Comparison of ENCODE assay signal across 8 cellular contexts in the genomic region with DNA sequence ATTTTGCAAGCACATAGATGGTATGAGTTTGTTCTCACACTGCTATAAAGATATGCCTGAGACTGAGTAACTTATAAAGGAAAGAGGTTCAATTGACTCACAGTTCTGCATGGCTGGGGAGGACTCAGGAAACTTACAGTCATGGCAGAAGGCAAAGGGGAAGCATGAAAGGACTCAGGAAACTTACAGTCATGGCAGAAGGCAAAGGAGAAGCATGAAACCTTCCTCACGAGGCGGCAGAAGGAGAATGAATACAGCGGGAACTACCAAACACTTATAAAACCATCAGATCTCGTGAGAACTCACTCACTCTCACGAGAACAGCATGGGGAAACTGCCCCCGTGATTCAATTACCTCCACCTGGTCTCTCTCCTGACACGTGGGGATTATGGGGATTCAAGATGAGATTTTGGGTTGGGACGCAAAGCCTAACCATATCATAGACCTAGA.
DNase-seq lines count a peak whose midpoint lies in the region; ATAC-seq and TF ChIP-seq lines count a peak whose summit lies in the region.
"Not testable (repeated sequence)": the region's sequence is repeated elsewhere in the genome, so short reads cannot be mapped to it uniquely, and the experiment has no call there.

No MANE protein-coding gene starts in this region.

- H3K36me3 ChIP-seq in BLaER1, gastroesophageal sphincter, right lobe of liver: not testable (repeated sequence)

- not testable (repeated sequence) for H3K27me3 ChIP-seq in BLaER1, gastroesophageal sphincter, right lobe of liver

- DNase-seq in HEK293T (ENCODE audit: extremely low spot score); right lobe of liver; stimulated activated naive CD8-positive, alpha-beta T cell treated with anti-CD3 and anti-CD28 coated beads, Interleukin-15, Interleukin-2, amounts not matched to agents 100 U/mL and 50 U/mL, for 24 hours: not testable (repeated sequence)
- DNase-seq in MV-4-11 (lab: John Stamatoyannopoulos, UW) (peak; percentile 56), NOMO-1 treated with DMSO at 0.1 percent for 48 hours (lab: John Stamatoyannopoulos, UW; ENCODE audit: unreplicated experiment) (peak; percentile 31), amniotic epithelial cell (ENCODE audit: low read depth) (peak; percentile 34)

- WGBS in gastroesophageal sphincter (ENCODE audit: low coverage in 1 of 2), 2 donors = 76 to 86% methylated on average over 7 to 8 of the region's 8 CpGs
- WGBS in right lobe of liver (ENCODE audit: insufficient coverage, low coverage, low lambda C conversion rate, missing lambda C conversion rate) = 67% methylated on average over 7 of the region's 8 CpGs

- H4K20me1 ChIP-seq in BLaER1 = not testable (repeated sequence)

- peak overlapping the region; percentile 37 for H3K4me2 ChIP-seq in BLaER1

- intact Hi-C loops in right lobe of liver (cut with DNase I) = not testable (repeated sequence)

- H3K9ac ChIP-seq in BLaER1 = not testable (repeated sequence)

- not testable (repeated sequence) for H3K9me3 ChIP-seq in BLaER1, right lobe of liver
- H3K9me3 ChIP-seq in gastroesophageal sphincter = peaks cover 0 to 16% (median 0%) of the 10 kb centered on the region in 3 donors

- POLR2A ChIA-PET in HEK293T (lab: Yijun Ruan, JAX) = not testable (repeated sequence)

- TF ChIP-seq CTCF in gastroesophageal sphincter (IDR thresholded peaks at IDR 0.05); right lobe of liver (IDR thresholded peaks at IDR 0.05): not testable (repeated sequence)

- H3K27ac ChIP-seq in BLaER1 = not testable (repeated sequence)
- peak overlapping the region in 3 of 4 donors; percentile 26 to 61 (median 49) for H3K27ac ChIP-seq in gastroesophageal sphincter
- peak overlapping the region in 1 of 3 donors; percentile 15 for H3K27ac ChIP-seq in right lobe of liver

- H3K4me3 ChIP-seq in BLaER1, gastroesophageal sphincter, right lobe of liver: not testable (repeated sequence)

- ATAC-seq in gastroesophageal sphincter = not testable (repeated sequence)
- peak in 3 of 4 donors; percentile 12 to 49 (median 33) for ATAC-seq in right lobe of liver
- peak; percentile 30 for ATAC-seq in stimulated activated naive CD8-positive, alpha-beta T cell treated with anti-CD3 and anti-CD28 coated beads, Interleukin-15, Interleukin-2, amounts not matched to agents 100 U/mL and 50 U/mL, for 24 hours

- TF ChIP-seq POLR2A in gastroesophageal sphincter (IDR thresholded peaks at IDR 0.05) = not testable (repeated sequence)
- TF ChIP-seq POLR2A in right lobe of liver (IDR thresholded peaks at IDR 0.05) = peak; percentile 21

- peaks cover 15% of the 10 kb centered on the region for H3K4me1 ChIP-seq in BLaER1
- H3K4me1 ChIP-seq in gastroesophageal sphincter = peaks cover 3 to 28% (median 5%) of the 10 kb centered on the region in 3 donors
- H3K4me1 ChIP-seq in right lobe of liver = not testable (repeated sequence)

- TF ChIP-seq EP300 in gastroesophageal sphincter (IDR thresholded peaks at IDR 0.05) = not testable (repeated sequence)

- CTCF ChIA-PET in HEK293T (lab: Yijun Ruan, JAX) = not testable (repeated sequence)

TF ChIP-seq in HEK293T, 16 proteins besides CTCF, POLR2A, EP300 and RAD21:
- peak; percentile 61 for TF ChIP-seq L3MBTL2 (conservative IDR thresholded peaks at IDR 0.05)
